8 cellular contexts compared by ENCODE assay signal in the genomic region with DNA sequence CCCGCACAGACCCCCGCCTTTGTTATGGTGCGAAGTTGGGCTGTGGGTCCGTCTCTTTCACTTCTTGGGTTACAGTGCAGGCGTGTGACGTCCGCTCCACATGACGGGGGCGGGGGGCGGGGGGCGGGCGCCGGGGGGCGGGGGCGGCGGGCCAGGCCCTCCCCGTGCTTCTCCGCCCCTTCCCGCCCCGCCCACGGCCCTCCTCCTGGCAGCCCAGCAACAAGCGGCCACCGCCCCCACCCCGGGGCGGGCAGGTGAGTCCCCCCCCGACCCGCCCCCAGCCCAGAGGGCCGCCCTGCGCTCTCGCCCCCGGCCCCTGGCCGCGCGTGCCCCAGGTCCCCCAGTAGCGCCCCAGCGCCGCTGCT. TPM values are rescaled to one million over a fixed set of nuclear protein-coding genes. Genes with fewer than 3 reads are reported as not detected.
DNase-seq lines count a peak whose midpoint lies in the region; ATAC-seq, FAIRE-seq and TF ChIP-seq lines count a peak whose summit lies in the region.

No MANE protein-coding gene starts in this region.

- no peaks in the 10 kb centered on the region for H3K9me3 ChIP-seq in A549
- H3K9me3 ChIP-seq in tibial nerve = no peaks in the 10 kb centered on the region

- POLR2A ChIA-PET in A549 (lab: Yijun Ruan, JAX) = no interaction called here

- H3K4me3 Mint-ChIP-seq in GM23338 (peak overlapping the region; percentile 78), nephron (peak overlapping the region; percentile 88 to 93 (median 91))

- 0 out of 2 replicates have a peak, but pooled peaks cover 9% of the 10 kb centered on the region for H3F3A ChIP-seq in GM23338 (replicated peaks; ENCODE audit: low read depth)

- peak overlapping the region; percentile 91 for H3K4me3 ChIP-seq in A549
- H3K4me3 ChIP-seq in GM23338 = peak overlapping the region; percentile 68
- H3K4me3 ChIP-seq in fibroblast of pulmonary artery (replicated peaks; ENCODE audit: low read depth, low read length) = peak overlapping the region; percentile 65
- peak overlapping the region; percentile 58 to 80 (median 69) for H3K4me3 ChIP-seq in tibial nerve

- CTCF ChIA-PET in A549 (lab: Yijun Ruan, JAX) = no interaction called here

- TF ChIP-seq RAD21 in A549 (conservative IDR thresholded peaks at IDR 0.05 in 1 of 2, IDR thresholded peaks at IDR 0.05 in 1 of 2) = no peak

- H2AFZ ChIP-seq in GM23338 = no peak overlapping the region; the same call in 1 of the 2 replicates

- H3K27ac ChIP-seq in A549 (peak overlapping the region; percentile 84 to 99), GM23338 (ENCODE audit: low read depth) (no peak overlapping the region), tibial nerve (peak overlapping the region; percentile 87 to 99 (median 98))

- no peaks in the 10 kb centered on the region for H3K9me2 ChIP-seq in GM23338 (ENCODE audit: insufficient read depth)

- no peak for TF ChIP-seq CTCF in A549 (IDR thresholded peaks at IDR 0.05)
- TF ChIP-seq CTCF in GM23338 (conservative IDR thresholded peaks at IDR 0.05; ENCODE audit: low read depth in 2 of 2) = no peak
- no peak for TF ChIP-seq CTCF in fibroblast of pulmonary artery (IDR thresholded peaks at IDR 0.05; ENCODE audit: low read length, missing control alignments)
- no peak for TF ChIP-seq CTCF in nephron (IDR thresholded peaks at IDR 0.05; ENCODE audit: unreplicated experiment in 3 of 3)
- no peak for TF ChIP-seq CTCF in tibial nerve (IDR thresholded peaks at IDR 0.05)

- no CpG with 5 or more reads among the region's 37 CpGs for WGBS in A549 (ENCODE audit: missing lambda C conversion rate)
- WGBS in tibial nerve, 2 donors = 7% methylated on average over 3 of the region's 37 CpGs; no CpG with 5 or more reads in 1 of the 2 donors

- H3K36me3 ChIP-seq in GM23338 (ENCODE audit: insufficient read depth) (no peaks in the 10 kb centered on the region), tibial nerve (no peaks in the 10 kb centered on the region)

- H3K27me3 Mint-ChIP-seq in GM23338 (ENCODE audit: insufficient read depth, low read depth, poor library complexity) (peaks cover 57% of the 10 kb centered on the region), nephron (ENCODE audit: low read depth) (no peaks in the 10 kb centered on the region)

- H3K79me2 ChIP-seq in GM23338 (replicated peaks; ENCODE audit: insufficient read depth) = peaks cover 38% of the 10 kb centered on the region

- peak; percentile 28 to 53 for DNase-seq in A549 (ENCODE audit: low read depth in 1 of 2, low spot score in 1 of 2)
- peak; percentile 77 for DNase-seq in GM23338 (ENCODE audit: low spot score)
- DNase-seq in NCI-H82 treated with DMSO at 0.1 percent for 48 hours (lab: John Stamatoyannopoulos, UW; ENCODE audit: unreplicated experiment) = peak; percentile 28
- peak; percentile 85 for DNase-seq in activated effector memory CD4-positive, alpha-beta T cell treated with anti-CD3 and anti-CD28 coated beads, Interleukin-2, amount 50 U/mL, for 16 hours
- peak; percentile 67 for DNase-seq in fibroblast of pulmonary artery (ENCODE audit: low read depth)
- DNase-seq in tibial nerve (ENCODE audit: low spot score in 2 of 2) = peak; percentile 61 to 76
- no peak for DNase-seq in SW 1271 (lab: John Stamatoyannopoulos, UW)

- H3K4me1 Mint-ChIP-seq in GM23338 = peaks cover 42% of the 10 kb centered on the region
- H3K4me1 Mint-ChIP-seq in nephron = peaks cover 43% of the 10 kb centered on the region

- H3K4me2 ChIP-seq in A549 (peak overlapping the region; percentile 92), GM23338 (peak overlapping the region; percentile 89)

- H3K4me1 ChIP-seq in A549 (peaks cover 16% of the 10 kb centered on the region), GM23338 (ENCODE audit: insufficient read depth) (peaks cover 38% of the 10 kb centered on the region), tibial nerve (peaks cover 0 to 56% (median 21%) of the 10 kb centered on the region in 4 donors)

- FAIRE-seq in A549 (lab: Jason Lieb, UNC) = no peak

- H3K9me3 Mint-ChIP-seq in GM23338 (no peaks in the 10 kb centered on the region; the same call in 2 of the 3 replicates), nephron (no peaks in the 10 kb centered on the region)

- no peaks in the 10 kb centered on the region; the same call in 2 of the 3 replicates for H3K36me3 Mint-ChIP-seq in GM23338 (ENCODE audit: low read depth)
- H3K36me3 Mint-ChIP-seq in nephron (ENCODE audit: low read depth) = no peaks in the 10 kb centered on the region

- H3K27ac Mint-ChIP-seq in GM23338 (no peak overlapping the region), nephron (peak overlapping the region in 1 of 3 experiments; percentile 96)

- H3K27me3 ChIP-seq in GM23338 (ENCODE audit: insufficient read depth) (peaks cover 58% of the 10 kb centered on the region), tibial nerve (no peaks in the 10 kb centered on the region)

- TF ChIP-seq POLR2A in A549 (IDR thresholded peaks at IDR 0.05; ENCODE audit: low read length) (no peak), tibial nerve (IDR thresholded peaks at IDR 0.05) (no peak)

- ATAC-seq in A549 = peak; percentile 28 to 42
- peak; percentile 15; the same call in 2 of the 3 replicates for ATAC-seq in GM23338

- TF ChIP-seq EP300 in A549 (IDR thresholded peaks at IDR 0.05) (no peak), tibial nerve (IDR thresholded peaks at IDR 0.05) (no peak)

- peaks cover 10% of the 10 kb centered on the region; the same call in 1 of the 2 replicates for H4K20me1 ChIP-seq in GM23338 (replicated peaks; ENCODE audit: insufficient read depth)

TF ChIP-seq in A549, 52 proteins besides CTCF, POLR2A, EP300 and RAD21 (continues in another document):
- TF ChIP-seq EHF (CRISPR knock-in tag; IDR thresholded peaks at IDR 0.05) = no peak
- TF ChIP-seq, protein P1, sequence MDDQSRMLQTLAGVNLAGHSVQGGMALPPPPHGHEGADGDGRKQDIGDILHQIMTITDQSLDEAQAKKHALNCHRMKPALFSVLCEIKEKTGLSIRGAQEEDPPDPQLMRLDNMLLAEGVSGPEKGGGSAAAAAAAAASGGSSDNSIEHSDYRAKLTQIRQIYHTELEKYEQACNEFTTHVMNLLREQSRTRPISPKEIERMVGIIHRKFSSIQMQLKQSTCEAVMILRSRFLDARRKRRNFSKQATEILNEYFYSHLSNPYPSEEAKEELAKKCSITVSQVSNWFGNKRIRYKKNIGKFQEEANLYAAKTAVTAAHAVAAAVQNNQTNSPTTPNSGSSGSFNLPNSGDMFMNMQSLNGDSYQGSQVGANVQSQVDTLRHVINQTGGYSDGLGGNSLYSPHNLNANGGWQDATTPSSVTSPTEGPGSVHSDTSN (IDR thresholded peaks at IDR 0.05) = no peak
- TF ChIP-seq CHD4 (IDR thresholded peaks at IDR 0.05; ENCODE audit: borderline replicate concordance) = no peak
- TF ChIP-seq PHF8 (IDR thresholded peaks at IDR 0.05; ENCODE audit: borderline replicate concordance, low read depth) = no peak
- TF ChIP-seq TP53 (CRISPR knock-in tag; IDR thresholded peaks at IDR 0.05) = no peak
- TF ChIP-seq ZC3H11A (IDR thresholded peaks at IDR 0.05) = no peak
- no peak for TF ChIP-seq MAFK (IDR thresholded peaks at IDR 0.05; ENCODE audit: partially characterized antibody)
- TF ChIP-seq, protein P2, sequence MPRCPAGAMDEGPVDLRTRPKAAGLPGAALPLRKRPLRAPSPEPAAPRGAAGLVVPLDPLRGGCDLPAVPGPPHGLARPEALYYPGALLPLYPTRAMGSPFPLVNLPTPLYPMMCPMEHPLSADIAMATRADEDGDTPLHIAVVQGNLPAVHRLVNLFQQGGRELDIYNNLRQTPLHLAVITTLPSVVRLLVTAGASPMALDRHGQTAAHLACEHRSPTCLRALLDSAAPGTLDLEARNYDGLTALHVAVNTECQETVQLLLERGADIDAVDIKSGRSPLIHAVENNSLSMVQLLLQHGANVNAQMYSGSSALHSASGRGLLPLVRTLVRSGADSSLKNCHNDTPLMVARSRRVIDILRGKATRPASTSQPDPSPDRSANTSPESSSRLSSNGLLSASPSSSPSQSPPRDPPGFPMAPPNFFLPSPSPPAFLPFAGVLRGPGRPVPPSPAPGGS (IDR thresholded peaks at IDR 0.05) = no peak

TF ChIP-seq in GM23338, 12 proteins besides CTCF, POLR2A, EP300 and RAD21 (continues in another document):
- no peak for TF ChIP-seq NANOG (IDR thresholded peaks at IDR 0.05; ENCODE audit: borderline replicate concordance)
- TF ChIP-seq, protein P3, sequence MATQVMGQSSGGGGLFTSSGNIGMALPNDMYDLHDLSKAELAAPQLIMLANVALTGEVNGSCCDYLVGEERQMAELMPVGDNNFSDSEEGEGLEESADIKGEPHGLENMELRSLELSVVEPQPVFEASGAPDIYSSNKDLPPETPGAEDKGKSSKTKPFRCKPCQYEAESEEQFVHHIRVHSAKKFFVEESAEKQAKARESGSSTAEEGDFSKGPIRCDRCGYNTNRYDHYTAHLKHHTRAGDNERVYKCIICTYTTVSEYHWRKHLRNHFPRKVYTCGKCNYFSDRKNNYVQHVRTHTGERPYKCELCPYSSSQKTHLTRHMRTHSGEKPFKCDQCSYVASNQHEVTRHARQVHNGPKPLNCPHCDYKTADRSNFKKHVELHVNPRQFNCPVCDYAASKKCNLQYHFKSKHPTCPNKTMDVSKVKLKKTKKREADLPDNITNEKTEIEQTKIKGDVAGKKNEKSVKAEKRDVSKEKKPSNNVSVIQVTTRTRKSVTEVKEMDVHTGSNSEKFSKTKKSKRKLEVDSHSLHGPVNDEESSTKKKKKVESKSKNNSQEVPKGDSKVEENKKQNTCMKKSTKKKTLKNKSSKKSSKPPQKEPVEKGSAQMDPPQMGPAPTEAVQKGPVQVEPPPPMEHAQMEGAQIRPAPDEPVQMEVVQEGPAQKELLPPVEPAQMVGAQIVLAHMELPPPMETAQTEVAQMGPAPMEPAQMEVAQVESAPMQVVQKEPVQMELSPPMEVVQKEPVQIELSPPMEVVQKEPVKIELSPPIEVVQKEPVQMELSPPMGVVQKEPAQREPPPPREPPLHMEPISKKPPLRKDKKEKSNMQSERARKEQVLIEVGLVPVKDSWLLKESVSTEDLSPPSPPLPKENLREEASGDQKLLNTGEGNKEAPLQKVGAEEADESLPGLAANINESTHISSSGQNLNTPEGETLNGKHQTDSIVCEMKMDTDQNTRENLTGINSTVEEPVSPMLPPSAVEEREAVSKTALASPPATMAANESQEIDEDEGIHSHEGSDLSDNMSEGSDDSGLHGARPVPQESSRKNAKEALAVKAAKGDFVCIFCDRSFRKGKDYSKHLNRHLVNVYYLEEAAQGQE (IDR thresholded peaks at IDR 0.05; ENCODE audit: unreplicated experiment) = no peak
- TF ChIP-seq EZH2phosphoT487 (IDR thresholded peaks at IDR 0.05; ENCODE audit: unreplicated experiment) = no peak

RNA-seq across cellular contexts. Expression of a gene that starts 3.6 kb away (rescaled TPM):
- polyA plus RNA-seq in A549 (2011; rRNA removed) (2.9 and 3.9 TPM in 2 replicates), A549 (2017; fragmentation: RNase III; extraction: RNeasy Plus Mini Kit Qiagen cat#74134 plus additional on column Dnase treatment) (3.2 to 4.9 TPM (median 4.3 TPM) in 3 replicates), GM23338 (2016; fragmentation: Nextera tagmentation; extraction: Ambion mirVana) (11.9 and 12.2 TPM in 2 replicates)
- 1.4 and 2.3 TPM in 2 replicates for polyA plus RNA-seq in A549 (2012; cell fraction: cytosol; rRNA removed)
- 5.1 and 6.8 TPM in 2 replicates for polyA plus RNA-seq in A549 (2012; cell fraction: nucleus; rRNA removed)
- 4.5 and 11.1 TPM in 2 replicates for polyA minus RNA-seq in A549 (2011; rRNA and poly(A)+ RNA removed)
- 13.5 and 24.2 TPM in 2 replicates for total RNA-seq in GM23338 (2014; rRNA removed; shearing (Covaris generic))
- total RNA-seq in tibial nerve = 10 to 100 TPM; 31.4 to 63.0 (median 45.5) TPM

Comparison
In these comparisons a context has a peak if more than half of its experiments do, and no peak if none do; other contexts are left out.
1. DNase-seq: peak in A549 (2 of 2), GM23338 (single experiment), NCI-H82 treated with DMSO at 0.1 percent for 48 hours (single experiment), activated effector memory CD4-positive, alpha-beta T cell treated with anti-CD3 and anti-CD28 coated beads, Interleukin-2, amount 50 U/mL, for 16 hours (single experiment), fibroblast of pulmonary artery (single experiment) and tibial nerve (2 of 2); none in SW 1271 (0 of 2).
2. Peak in every context shown above with its lines, with median percentiles within 50 percentile points of each other: H3K4me3 ChIP-seq.